Comparison of ENCODE assay signal across 1 cellular context in the genomic region with DNA sequence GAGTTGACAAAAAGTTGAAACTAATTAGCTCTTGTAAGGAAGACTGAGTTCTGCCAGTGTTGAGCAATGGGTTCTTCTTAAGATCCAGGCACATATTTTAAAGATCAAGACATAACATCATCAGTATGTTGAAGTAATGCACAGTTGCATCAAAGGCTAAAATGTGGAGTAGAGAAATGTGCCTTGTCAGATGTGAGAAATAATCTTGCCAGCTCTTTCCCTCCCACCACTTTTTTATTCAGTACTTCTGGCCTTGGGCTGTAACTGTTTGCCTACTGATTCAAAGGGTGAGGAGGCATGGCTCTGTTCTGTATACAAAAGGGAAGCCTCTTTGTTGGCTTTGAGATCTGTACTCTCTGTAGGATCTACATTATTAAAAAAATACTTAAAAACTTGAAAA.
TF ChIP-seq lines count a peak whose summit lies in the region.

No MANE protein-coding gene starts in this region.

TF ChIP-seq in HepG2, 621 proteins besides CTCF, POLR2A, EP300 and RAD21 (continued from another document):
- TF ChIP-seq ZNF230 (CRISPR knock-in tag; IDR thresholded peaks at IDR 0.05) (no peak), GATAD1 (CRISPR knock-in tag; IDR thresholded peaks at IDR 0.05) (no peak), ZNF383 (CRISPR knock-in tag; IDR thresholded peaks at IDR 0.05; ENCODE audit: borderline replicate concordance) (no peak), ZNF530 (CRISPR knock-in tag; IDR thresholded peaks at IDR 0.05; ENCODE audit: low read depth) (no peak), ATRX (CRISPR knock-in tag; IDR thresholded peaks at IDR 0.05; ENCODE audit: borderline replicate concordance) (no peak), TBX3 (IDR thresholded peaks at IDR 0.05; ENCODE audit: borderline replicate concordance) (no peak), SNRNP70 (IDR thresholded peaks at IDR 0.05; ENCODE audit: low read depth, low read length) (no peak)
- TF ChIP-seq, protein P1, sequence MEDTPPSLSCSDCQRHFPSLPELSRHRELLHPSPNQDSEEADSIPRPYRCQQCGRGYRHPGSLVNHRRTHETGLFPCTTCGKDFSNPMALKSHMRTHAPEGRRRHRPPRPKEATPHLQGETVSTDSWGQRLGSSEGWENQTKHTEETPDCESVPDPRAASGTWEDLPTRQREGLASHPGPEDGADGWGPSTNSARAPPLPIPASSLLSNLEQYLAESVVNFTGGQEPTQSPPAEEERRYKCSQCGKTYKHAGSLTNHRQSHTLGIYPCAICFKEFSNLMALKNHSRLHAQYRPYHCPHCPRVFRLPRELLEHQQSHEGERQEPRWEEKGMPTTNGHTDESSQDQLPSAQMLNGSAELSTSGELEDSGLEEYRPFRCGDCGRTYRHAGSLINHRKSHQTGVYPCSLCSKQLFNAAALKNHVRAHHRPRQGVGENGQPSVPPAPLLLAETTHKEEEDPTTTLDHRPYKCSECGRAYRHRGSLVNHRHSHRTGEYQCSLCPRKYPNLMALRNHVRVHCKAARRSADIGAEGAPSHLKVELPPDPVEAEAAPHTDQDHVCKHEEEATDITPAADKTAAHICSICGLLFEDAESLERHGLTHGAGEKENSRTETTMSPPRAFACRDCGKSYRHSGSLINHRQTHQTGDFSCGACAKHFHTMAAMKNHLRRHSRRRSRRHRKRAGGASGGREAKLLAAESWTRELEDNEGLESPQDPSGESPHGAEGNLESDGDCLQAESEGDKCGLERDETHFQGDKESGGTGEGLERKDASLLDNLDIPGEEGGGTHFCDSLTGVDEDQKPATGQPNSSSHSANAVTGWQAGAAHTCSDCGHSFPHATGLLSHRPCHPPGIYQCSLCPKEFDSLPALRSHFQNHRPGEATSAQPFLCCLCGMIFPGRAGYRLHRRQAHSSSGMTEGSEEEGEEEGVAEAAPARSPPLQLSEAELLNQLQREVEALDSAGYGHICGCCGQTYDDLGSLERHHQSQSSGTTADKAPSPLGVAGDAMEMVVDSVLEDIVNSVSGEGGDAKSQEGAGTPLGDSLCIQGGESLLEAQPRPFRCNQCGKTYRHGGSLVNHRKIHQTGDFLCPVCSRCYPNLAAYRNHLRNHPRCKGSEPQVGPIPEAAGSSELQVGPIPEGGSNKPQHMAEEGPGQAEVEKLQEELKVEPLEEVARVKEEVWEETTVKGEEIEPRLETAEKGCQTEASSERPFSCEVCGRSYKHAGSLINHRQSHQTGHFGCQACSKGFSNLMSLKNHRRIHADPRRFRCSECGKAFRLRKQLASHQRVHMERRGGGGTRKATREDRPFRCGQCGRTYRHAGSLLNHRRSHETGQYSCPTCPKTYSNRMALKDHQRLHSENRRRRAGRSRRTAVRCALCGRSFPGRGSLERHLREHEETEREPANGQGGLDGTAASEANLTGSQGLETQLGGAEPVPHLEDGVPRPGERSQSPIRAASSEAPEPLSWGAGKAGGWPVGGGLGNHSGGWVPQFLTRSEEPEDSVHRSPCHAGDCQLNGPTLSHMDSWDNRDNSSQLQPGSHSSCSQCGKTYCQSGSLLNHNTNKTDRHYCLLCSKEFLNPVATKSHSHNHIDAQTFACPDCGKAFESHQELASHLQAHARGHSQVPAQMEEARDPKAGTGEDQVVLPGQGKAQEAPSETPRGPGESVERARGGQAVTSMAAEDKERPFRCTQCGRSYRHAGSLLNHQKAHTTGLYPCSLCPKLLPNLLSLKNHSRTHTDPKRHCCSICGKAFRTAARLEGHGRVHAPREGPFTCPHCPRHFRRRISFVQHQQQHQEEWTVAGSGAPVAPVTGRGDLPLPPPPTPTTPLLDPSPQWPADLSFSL (CRISPR knock-in tag; IDR thresholded peaks at IDR 0.05): no peak
- TF ChIP-seq, protein P2, sequence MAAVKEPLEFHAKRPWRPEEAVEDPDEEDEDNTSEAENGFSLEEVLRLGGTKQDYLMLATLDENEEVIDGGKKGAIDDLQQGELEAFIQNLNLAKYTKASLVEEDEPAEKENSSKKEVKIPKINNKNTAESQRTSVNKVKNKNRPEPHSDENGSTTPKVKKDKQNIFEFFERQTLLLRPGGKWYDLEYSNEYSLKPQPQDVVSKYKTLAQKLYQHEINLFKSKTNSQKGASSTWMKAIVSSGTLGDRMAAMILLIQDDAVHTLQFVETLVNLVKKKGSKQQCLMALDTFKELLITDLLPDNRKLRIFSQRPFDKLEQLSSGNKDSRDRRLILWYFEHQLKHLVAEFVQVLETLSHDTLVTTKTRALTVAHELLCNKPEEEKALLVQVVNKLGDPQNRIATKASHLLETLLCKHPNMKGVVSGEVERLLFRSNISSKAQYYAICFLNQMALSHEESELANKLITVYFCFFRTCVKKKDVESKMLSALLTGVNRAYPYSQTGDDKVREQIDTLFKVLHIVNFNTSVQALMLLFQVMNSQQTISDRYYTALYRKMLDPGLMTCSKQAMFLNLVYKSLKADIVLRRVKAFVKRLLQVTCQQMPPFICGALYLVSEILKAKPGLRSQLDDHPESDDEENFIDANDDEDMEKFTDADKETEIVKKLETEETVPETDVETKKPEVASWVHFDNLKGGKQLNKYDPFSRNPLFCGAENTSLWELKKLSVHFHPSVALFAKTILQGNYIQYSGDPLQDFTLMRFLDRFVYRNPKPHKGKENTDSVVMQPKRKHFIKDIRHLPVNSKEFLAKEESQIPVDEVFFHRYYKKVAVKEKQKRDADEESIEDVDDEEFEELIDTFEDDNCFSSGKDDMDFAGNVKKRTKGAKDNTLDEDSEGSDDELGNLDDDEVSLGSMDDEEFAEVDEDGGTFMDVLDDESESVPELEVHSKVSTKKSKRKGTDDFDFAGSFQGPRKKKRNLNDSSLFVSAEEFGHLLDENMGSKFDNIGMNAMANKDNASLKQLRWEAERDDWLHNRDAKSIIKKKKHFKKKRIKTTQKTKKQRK (IDR thresholded peaks at IDR 0.05; ENCODE audit: low read length): no peak
TF ChIP-seq in HepG2: peak in this region for 0.
